In the genomic region with DNA sequence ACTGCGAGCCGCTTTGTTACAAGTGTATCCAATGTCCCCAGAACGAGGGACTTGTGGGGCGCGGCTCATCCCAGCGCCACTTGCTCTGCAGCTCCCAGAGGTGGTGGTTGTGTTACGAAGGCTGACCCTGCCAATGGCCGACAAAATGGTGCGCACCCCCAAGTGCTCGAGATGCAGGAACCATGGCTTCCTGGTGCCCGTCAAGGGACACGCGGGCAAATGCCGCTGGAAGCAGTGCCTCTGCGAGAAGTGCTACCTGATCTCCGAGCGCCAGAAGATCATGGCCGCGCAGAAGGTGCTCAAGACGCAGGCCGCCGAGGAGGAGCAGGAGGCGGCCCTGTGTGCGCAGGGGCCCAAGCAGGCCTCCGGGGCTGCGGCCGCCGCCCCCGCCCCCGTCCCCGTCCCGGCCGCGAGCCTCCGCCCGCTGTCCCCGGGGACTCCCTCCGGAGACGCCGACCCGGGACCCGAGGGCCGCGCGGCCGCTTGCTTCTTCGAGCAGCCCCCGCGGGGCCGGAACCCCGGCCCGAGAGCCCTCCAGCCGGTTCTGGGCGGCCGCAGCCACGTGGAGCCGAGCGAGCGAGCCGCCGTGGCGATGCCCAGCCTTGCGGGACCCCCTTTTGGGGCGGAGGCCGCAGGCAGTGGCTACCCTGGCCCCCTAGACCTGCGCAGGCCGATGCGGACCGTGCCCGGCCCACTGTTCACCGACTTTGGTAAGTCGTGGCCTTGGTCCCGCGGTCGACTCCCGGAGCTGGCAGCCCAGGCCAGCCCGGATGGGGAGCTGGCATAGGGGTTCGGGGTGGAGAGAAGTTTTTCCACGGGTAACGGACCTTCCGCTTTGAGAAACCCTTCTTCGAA, we compare ENCODE assay signal across 19 cellular contexts. TPM values are rescaled to one million over a fixed set of nuclear protein-coding genes. Genes with fewer than 3 reads are reported as not detected.
A peak's percentile ranks its signal among the peaks of the same experiment; 100 is the strongest.
DNase-seq lines count a peak whose midpoint lies in the region; ATAC-seq, FAIRE-seq and TF ChIP-seq lines count a peak whose summit lies in the region.
"Had no signal": no experiment of that assay in that cellular context is flagged by ENCODE, and none has a peak within 500 bp of the region (broad histone marks: within the 10 kb centered on the region; RNA-seq: fewer than 3 reads in every experiment).

A gene (plus strand): TSS at position 79 of the 855 bp plus-strand sequence. CDS start 55 bp downstream, at position 134.

- no peak within 1 kb of the TSS for H3K9ac ChIP-seq in H1 (replicated peaks in 1 of 4; ENCODE audit: extremely low read depth in 1 of 4, low read depth in 3 of 4, low read length in 3 of 4)

- peak within 1 kb of the TSS; percentile 25; the same call in 1 of the 2 replicates for H2BK15ac ChIP-seq in H1 (ENCODE audit: low read length)

- TF ChIP-seq POLR2A in H1 (IDR thresholded peaks at IDR 0.05; ENCODE audit: control extremely low read depth in 1 of 2, low read depth in 2 of 2, low read length in 2 of 2) (no peak), testis (IDR thresholded peaks at IDR 0.05) (no peak)

- no peak within 1 kb of the TSS for H4K5ac ChIP-seq in H1 (ENCODE audit: insufficient read length, low read depth, low read length)

- ATAC-seq in HG03175 (IDR thresholded peaks at IDR 0.05; ENCODE audit: unreplicated experiment): no peak
- no peak for ATAC-seq in GM18520 (IDR thresholded peaks at IDR 0.05; ENCODE audit: unreplicated experiment)
- ATAC-seq: CD8-positive, alpha-beta T cell had no signal

- no peak within 1 kb of the TSS for H3K23ac ChIP-seq in H1 (ENCODE audit: insufficient read length)

- H4K8ac ChIP-seq in H1 (ENCODE audit: extremely low read depth, insufficient read depth, low read length): no peak within 1 kb of the TSS

- H3K4me3 ChIP-seq in H1 (ENCODE audit: extremely low read depth in 1 of 4, insufficient read depth in 2 of 4, low read depth in 3 of 4, low read length in 4 of 4) (no peak within 1 kb of the TSS), testis (peak within 1 kb of the TSS; percentile 43 to 44)

- H3K4me1 Mint-ChIP-seq in nephron progenitor cell: peaks cover 52% of the 10 kb centered on the region
- H3K4me1 Mint-ChIP-seq: CD14-positive monocyte had no signal

- peaks cover 6% of the 10 kb centered on the region for H3K27me3 Mint-ChIP-seq in nephron progenitor cell (ENCODE audit: low read depth, poor library complexity)

- H3K27me3 ChIP-seq in H1 (replicated peaks in 1 of 4; ENCODE audit: control insufficient read depth in 3 of 4, extremely low read depth in 1 of 4, insufficient read depth in 3 of 4, low read length in 3 of 4): peaks cover 0 to 4% (median 0%) of the 10 kb centered on the region in 4 experiments; a peak in 1 of 7 replicates
- H3K27me3 ChIP-seq in testis: no peaks in the 10 kb centered on the region

- H3K27ac ChIP-seq in H1 (ENCODE audit: low read depth, low read length) (no peak within 1 kb of the TSS), testis (peak within 1 kb of the TSS in 1 of 2 donors; percentile 82)
- H3K27ac ChIP-seq: 22Rv1 had no signal

- no peak for TF ChIP-seq CTCF in H1 (IDR thresholded peaks at IDR 0.05; ENCODE audit: control extremely low read depth in 1 of 3, insufficient read depth in 1 of 3, low read depth in 1 of 3, low read length in 3 of 3)
- no peak for TF ChIP-seq CTCF in nephron progenitor cell (IDR thresholded peaks at IDR 0.05)
- no peak for TF ChIP-seq CTCF in testis (IDR thresholded peaks at IDR 0.05)

- H3K9me3 ChIP-seq in H1 (ENCODE audit: insufficient read depth in 2 of 2, low read depth in 1 of 2, low read length in 1 of 2) (peaks cover 0 to 2% of the 10 kb centered on the region in 2 experiments; a peak in 1 of 4 replicates), testis (no peaks in the 10 kb centered on the region)

- H2AFZ ChIP-seq in H1 (ENCODE audit: low read length): no peak within 1 kb of the TSS

- no peak for FAIRE-seq in H1 (lab: Jason Lieb, UNC)
- FAIRE-seq: D721Med had no signal

- 95% methylated on average over 53 of the region's 82 CpGs; no CpG with 5 or more reads in 1 of the 2 experiments for WGBS in H1 (ENCODE audit: extremely low coverage in 1 of 2, insufficient coverage in 1 of 2, insufficient read length in 1 of 2, insufficient replicate concordance in 2 of 2, low coverage in 1 of 2, low lambda C conversion rate in 2 of 2, missing lambda C conversion rate in 1 of 2), 2 experiments
- whole genome bisulfite sequencing in testis, 2 donors: 56 to 89% methylated on average over 37 to 81 of the region's 82 CpGs

- H3K36me3 ChIP-seq in H1 (ENCODE audit: control insufficient read depth in 2 of 4, insufficient read depth in 4 of 4, low read length in 3 of 4): no peaks in the 10 kb centered on the region
- H3K36me3 ChIP-seq in testis (ENCODE audit: low read depth, missing control alignments): no peaks in the 10 kb centered on the region

- H2BK120ac ChIP-seq in H1 (replicated peaks; ENCODE audit: low read depth, low read length): no peak within 1 kb of the TSS

- no peaks in the 10 kb centered on the region for H3K79me2 ChIP-seq in H1 (ENCODE audit: control insufficient read depth in 1 of 2, insufficient read depth in 2 of 2, low read length in 2 of 2)

- peaks cover 9% of the 10 kb centered on the region for H3K9me3 Mint-ChIP-seq in nephron progenitor cell
- H3K9me3 Mint-ChIP-seq: CD8-positive, alpha-beta T cell had no signal

- H2BK12ac ChIP-seq in H1 (ENCODE audit: low read depth, low read length): peak within 1 kb of the TSS; percentile 91; the same call in 1 of the 2 replicates

- POLR2A ChIA-PET in H1 (lab: Charles Lee; ENCODE audit: partially characterized antibody): interaction anchor here (1.7 to 1.8 kb wide), 2 partner anchors 11 kb away, joined by 4 to 8 read pairs; no protein-coding TSS in a partner anchor

- H3K4me1 ChIP-seq in H1 (replicated peaks in 1 of 4; ENCODE audit: control insufficient read depth in 3 of 4, insufficient read depth in 4 of 4, low read length in 3 of 4) (no peaks in the 10 kb centered on the region; a peak in 3 of 7 replicates), testis (no peaks in the 10 kb centered on the region)

- no peak within 1 kb of the TSS for H3K4me2 ChIP-seq in H1 (ENCODE audit: insufficient read depth in 1 of 2, low read depth in 2 of 2, low read length in 2 of 2)

- no peak within 1 kb of the TSS for H3K4ac ChIP-seq in H1 (replicated peaks; ENCODE audit: insufficient read length, low read depth, low read length)

- no peak within 1 kb of the TSS for H3K4me3 Mint-ChIP-seq in nephron progenitor cell
- H3K4me3 Mint-ChIP-seq: CD14-positive monocyte; CD8-positive, alpha-beta T cell had no signal

- TF ChIP-seq EP300 in H1 (IDR thresholded peaks at IDR 0.05; ENCODE audit: borderline replicate concordance in 1 of 2, low read depth in 2 of 2, low read length in 2 of 2): no peak

- peak; percentile 46 for DNase-seq in activated CD8-positive, alpha-beta memory T cell treated with anti-CD3 and anti-CD28 coated beads for 24 hours
- no peak for DNase-seq in activated CD8-positive, alpha-beta memory T cell treated with anti-CD3 and anti-CD28 coated beads, Interleukin-2, amount 50 U/mL, for 4 hours
- DNase-seq in H1 (ENCODE audit: low read depth in 1 of 2, low spot score in 2 of 2) (no peak), nephron progenitor cell (no peak), testis (peak; percentile 34)
- no peak for DNase-seq in activated T-cell treated with anti-CD3 and anti-CD28 coated beads, Interleukin-2, amount 50 U/mL, for 48 hours
- DNase-seq: CD8-positive, alpha-beta T cell; COR-L47; DND-41; GF-D8; H7 had no signal

- peak within 1 kb of the TSS; percentile 79 for H4K91ac ChIP-seq in H1 (replicated peaks; ENCODE audit: insufficient read length, low read length)

- H3K79me1 ChIP-seq in H1 (ENCODE audit: low read depth, low read length): no peaks in the 10 kb centered on the region

- 0 out of 2 replicates have a peak within 1 kb of the TSS, but pooled peaks have one; percentile 44 for H2BK5ac ChIP-seq in H1 (ENCODE audit: low read depth, low read length)

- no peak within 1 kb of the TSS for H3K18ac ChIP-seq in H1 (ENCODE audit: extremely low read depth, low read length)

- H4K20me1 ChIP-seq in H1 (replicated peaks in 1 of 2; ENCODE audit: control insufficient read depth in 1 of 2, insufficient read depth in 2 of 2, low read length in 2 of 2): no peaks in the 10 kb centered on the region

- intact Hi-C loops in testis (cut with DNase I; ENCODE audit: low total_unique reads): no loop called here

- no peaks in the 10 kb centered on the region for H3K23me2 ChIP-seq in H1 (ENCODE audit: low read depth, low read length)

- no peak within 1 kb of the TSS for H3K14ac ChIP-seq in H1 (ENCODE audit: insufficient read length)

- no peak within 1 kb of the TSS for H2AK5ac ChIP-seq in H1 (ENCODE audit: low read depth, low read length)

- CTCF ChIA-PET in H1 (lab: Charles Lee; ENCODE audit: partially characterized antibody): interaction anchor here (0.8 to 16.5 kb wide), 6 partner anchors 5 to 66 kb away, joined by 3 to 248 read pairs (median 8); a partner anchor contains a TSS

- no peak within 1 kb of the TSS for H3K56ac ChIP-seq in H1 (replicated peaks; ENCODE audit: insufficient read length, low read depth, low read length)

- peak within 1 kb of the TSS; percentile 80; the same call in 1 of the 2 replicates for H2BK20ac ChIP-seq in H1 (ENCODE audit: low read length)

- peak within 1 kb of the TSS; percentile 96 for H3K27ac Mint-ChIP-seq in nephron progenitor cell
- H3K27ac Mint-ChIP-seq: CD14-positive monocyte; CD8-positive, alpha-beta T cell had no signal

- TF ChIP-seq RAD21 in H1 (IDR thresholded peaks at IDR 0.05 in 1 of 2, conservative IDR thresholded peaks at IDR 0.05 in 1 of 2; ENCODE audit: low read depth in 2 of 2, low read length in 2 of 2): no peak

- no peaks in the 10 kb centered on the region for H3K36me3 Mint-ChIP-seq in nephron progenitor cell (ENCODE audit: low read depth)
- H3K36me3 Mint-ChIP-seq: CD14-positive monocyte; CD8-positive, alpha-beta T cell had no signal

TF ChIP-seq in H1, 55 proteins besides CTCF, POLR2A, EP300 and RAD21 (continues in another document):
- TF ChIP-seq RFX5 (IDR thresholded peaks at IDR 0.05; ENCODE audit: borderline replicate concordance, low read depth, low read length): no peak
- no peak for TF ChIP-seq CEBPB (IDR thresholded peaks at IDR 0.05; ENCODE audit: low read depth, low read length)

RNA-seq across cellular contexts. Expression of the gene that starts here (rescaled TPM):
- 0.17 and 0.35 TPM in 2 replicates for total RNA-seq in H1 (2021; fragmentation: NEBNext Ultra II Directional; extraction: Animal tissue kit (Norgen Biotek cat#: 25700))
- polyA plus RNA-seq in H1 (2011; rRNA removed) (0.06 and 0.22 TPM in 2 replicates), testis (ENCODE audit: insufficient read depth, low read depth, low replicate concordance) (107 TPM)
- 0.14 TPM for polyA plus RNA-seq in H1 (2011; cell fraction: cytosol; rRNA removed)
- polyA plus RNA-seq in H1 (2011; cell fraction: nucleus; rRNA removed): not detected
- polyA plus RNA-seq in H1 (2012, experiment 1 of 2): 0.11 to 0.15 TPM in 2 of 4 replicates, not detected in the others
- polyA plus RNA-seq in H1 (2012, experiment 2 of 2): not detected
- 0.49 TPM for polyA plus RNA-seq in H1 (2013, experiment 1 of 2)
- polyA plus RNA-seq in H1 (2013, experiment 2 of 2): 0.40 TPM
- not detected in 2 replicates for polyA minus RNA-seq in H1 (2011; rRNA and poly(A)+ RNA removed)
- polyA minus RNA-seq in H1 (2011; cell fraction: cytosol; rRNA and poly(A)+ RNA removed): not detected
- polyA minus RNA-seq in H1 (2011; cell fraction: nucleus; rRNA and poly(A)+ RNA removed): not detected
- 10 to 100 TPM; 44.5 to 51.8 TPM for total RNA-seq in testis
- total RNA-seq: A673; CD8-positive, alpha-beta T cell; HT-29 had no signal
- polyA plus RNA-seq: BJ, CD14-positive monocyte had no signal

Comparison
In these comparisons a context has a peak if more than half of its experiments do, and no peak if none do; other contexts are left out.
1. RNA of the gene that starts here (total RNA-seq): 44.5 to 51.8 TPM in testis; 0.17 to 0.35 TPM in H1; every median in the first group is over 10 times any median in the second.
2. RNA of the gene that starts here (polyA plus RNA-seq): 107 TPM in testis (single experiment); 0.06 to 0.49 TPM in H1; every median in the first group is over 10 times any median in the second.
3. DNase-seq: peak in activated CD8-positive, alpha-beta memory T cell treated with anti-CD3 and anti-CD28 coated beads for 24 hours (single experiment) and testis (single experiment); none in activated CD8-positive, alpha-beta memory T cell treated with anti-CD3 and anti-CD28 coated beads, Interleukin-2, amount 50 U/mL, for 4 hours (single experiment), H1 (0 of 2), nephron progenitor cell (single experiment) and activated T-cell treated with anti-CD3 and anti-CD28 coated beads, Interleukin-2, amount 50 U/mL, for 48 hours (0 of 2).
4. H3K4me3 ChIP-seq: peak in testis (2 of 2); none in H1 (0 of 4).